ENCODE assay signal across 1 cellular context in the genomic region with DNA sequence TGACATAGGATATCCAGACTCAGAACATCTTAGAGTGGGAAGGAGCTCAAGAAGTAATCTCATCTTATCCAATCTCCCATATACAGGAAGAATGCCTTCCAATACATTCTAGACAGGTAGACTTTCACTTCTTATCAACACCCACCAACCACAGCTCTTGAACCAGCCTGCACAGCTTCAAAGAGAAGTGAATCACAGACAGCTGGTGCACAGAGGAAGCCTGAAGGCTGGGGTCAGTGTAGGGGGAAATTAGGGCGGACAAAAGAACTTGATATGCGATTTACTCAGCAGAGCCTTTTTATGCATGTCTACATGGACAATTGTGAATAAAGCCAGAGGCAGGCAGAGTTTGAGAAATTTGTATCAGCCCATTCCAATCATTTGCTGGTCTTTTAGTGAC.
TF ChIP-seq lines count a peak whose summit lies in the region.

No MANE protein-coding gene starts in this region.

TF ChIP-seq in HepG2, 621 proteins besides CTCF, POLR2A, EP300 and RAD21 (continued from another document):
- TF ChIP-seq, protein P1, sequence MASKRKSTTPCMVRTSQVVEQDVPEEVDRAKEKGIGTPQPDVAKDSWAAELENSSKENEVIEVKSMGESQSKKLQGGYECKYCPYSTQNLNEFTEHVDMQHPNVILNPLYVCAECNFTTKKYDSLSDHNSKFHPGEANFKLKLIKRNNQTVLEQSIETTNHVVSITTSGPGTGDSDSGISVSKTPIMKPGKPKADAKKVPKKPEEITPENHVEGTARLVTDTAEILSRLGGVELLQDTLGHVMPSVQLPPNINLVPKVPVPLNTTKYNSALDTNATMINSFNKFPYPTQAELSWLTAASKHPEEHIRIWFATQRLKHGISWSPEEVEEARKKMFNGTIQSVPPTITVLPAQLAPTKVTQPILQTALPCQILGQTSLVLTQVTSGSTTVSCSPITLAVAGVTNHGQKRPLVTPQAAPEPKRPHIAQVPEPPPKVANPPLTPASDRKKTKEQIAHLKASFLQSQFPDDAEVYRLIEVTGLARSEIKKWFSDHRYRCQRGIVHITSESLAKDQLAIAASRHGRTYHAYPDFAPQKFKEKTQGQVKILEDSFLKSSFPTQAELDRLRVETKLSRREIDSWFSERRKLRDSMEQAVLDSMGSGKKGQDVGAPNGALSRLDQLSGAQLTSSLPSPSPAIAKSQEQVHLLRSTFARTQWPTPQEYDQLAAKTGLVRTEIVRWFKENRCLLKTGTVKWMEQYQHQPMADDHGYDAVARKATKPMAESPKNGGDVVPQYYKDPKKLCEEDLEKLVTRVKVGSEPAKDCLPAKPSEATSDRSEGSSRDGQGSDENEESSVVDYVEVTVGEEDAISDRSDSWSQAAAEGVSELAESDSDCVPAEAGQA (IDR thresholded peaks at IDR 0.05; ENCODE audit: low read depth) = no peak
- TF ChIP-seq, protein P1 (CRISPR knock-in tag; IDR thresholded peaks at IDR 0.05; ENCODE audit: borderline replicate concordance) = no peak
- TF ChIP-seq ZNF510 (CRISPR knock-in tag; IDR thresholded peaks at IDR 0.05; ENCODE audit: low read depth) (no peak), SATB2 (CRISPR knock-in tag; IDR thresholded peaks at IDR 0.05) (no peak), CENPT (CRISPR knock-in tag; IDR thresholded peaks at IDR 0.05; ENCODE audit: low read depth) (no peak), SKI (IDR thresholded peaks at IDR 0.05; ENCODE audit: partially characterized antibody) (no peak), NCOA1 (CRISPR knock-in tag; IDR thresholded peaks at IDR 0.05) (no peak), SAP130 (CRISPR knock-in tag; IDR thresholded peaks at IDR 0.05; ENCODE audit: low read depth) (no peak), ZBTB38 (CRISPR knock-in tag; IDR thresholded peaks at IDR 0.05) (no peak)
- TF ChIP-seq, protein P2, sequence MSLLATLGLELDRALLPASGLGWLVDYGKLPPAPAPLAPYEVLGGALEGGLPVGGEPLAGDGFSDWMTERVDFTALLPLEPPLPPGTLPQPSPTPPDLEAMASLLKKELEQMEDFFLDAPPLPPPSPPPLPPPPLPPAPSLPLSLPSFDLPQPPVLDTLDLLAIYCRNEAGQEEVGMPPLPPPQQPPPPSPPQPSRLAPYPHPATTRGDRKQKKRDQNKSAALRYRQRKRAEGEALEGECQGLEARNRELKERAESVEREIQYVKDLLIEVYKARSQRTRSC (CRISPR knock-in tag; IDR thresholded peaks at IDR 0.05; ENCODE audit: low read depth) = no peak
- TF ChIP-seq, protein P3, sequence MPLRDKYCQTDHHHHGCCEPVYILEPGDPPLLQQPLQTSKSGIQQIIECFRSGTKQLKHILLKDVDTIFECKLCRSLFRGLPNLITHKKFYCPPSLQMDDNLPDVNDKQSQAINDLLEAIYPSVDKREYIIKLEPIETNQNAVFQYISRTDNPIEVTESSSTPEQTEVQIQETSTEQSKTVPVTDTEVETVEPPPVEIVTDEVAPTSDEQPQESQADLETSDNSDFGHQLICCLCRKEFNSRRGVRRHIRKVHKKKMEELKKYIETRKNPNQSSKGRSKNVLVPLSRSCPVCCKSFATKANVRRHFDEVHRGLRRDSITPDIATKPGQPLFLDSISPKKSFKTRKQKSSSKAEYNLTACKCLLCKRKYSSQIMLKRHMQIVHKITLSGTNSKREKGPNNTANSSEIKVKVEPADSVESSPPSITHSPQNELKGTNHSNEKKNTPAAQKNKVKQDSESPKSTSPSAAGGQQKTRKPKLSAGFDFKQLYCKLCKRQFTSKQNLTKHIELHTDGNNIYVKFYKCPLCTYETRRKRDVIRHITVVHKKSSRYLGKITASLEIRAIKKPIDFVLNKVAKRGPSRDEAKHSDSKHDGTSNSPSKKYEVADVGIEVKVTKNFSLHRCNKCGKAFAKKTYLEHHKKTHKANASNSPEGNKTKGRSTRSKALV (CRISPR knock-in tag; IDR thresholded peaks at IDR 0.05) = no peak
- TF ChIP-seq, protein P4, sequence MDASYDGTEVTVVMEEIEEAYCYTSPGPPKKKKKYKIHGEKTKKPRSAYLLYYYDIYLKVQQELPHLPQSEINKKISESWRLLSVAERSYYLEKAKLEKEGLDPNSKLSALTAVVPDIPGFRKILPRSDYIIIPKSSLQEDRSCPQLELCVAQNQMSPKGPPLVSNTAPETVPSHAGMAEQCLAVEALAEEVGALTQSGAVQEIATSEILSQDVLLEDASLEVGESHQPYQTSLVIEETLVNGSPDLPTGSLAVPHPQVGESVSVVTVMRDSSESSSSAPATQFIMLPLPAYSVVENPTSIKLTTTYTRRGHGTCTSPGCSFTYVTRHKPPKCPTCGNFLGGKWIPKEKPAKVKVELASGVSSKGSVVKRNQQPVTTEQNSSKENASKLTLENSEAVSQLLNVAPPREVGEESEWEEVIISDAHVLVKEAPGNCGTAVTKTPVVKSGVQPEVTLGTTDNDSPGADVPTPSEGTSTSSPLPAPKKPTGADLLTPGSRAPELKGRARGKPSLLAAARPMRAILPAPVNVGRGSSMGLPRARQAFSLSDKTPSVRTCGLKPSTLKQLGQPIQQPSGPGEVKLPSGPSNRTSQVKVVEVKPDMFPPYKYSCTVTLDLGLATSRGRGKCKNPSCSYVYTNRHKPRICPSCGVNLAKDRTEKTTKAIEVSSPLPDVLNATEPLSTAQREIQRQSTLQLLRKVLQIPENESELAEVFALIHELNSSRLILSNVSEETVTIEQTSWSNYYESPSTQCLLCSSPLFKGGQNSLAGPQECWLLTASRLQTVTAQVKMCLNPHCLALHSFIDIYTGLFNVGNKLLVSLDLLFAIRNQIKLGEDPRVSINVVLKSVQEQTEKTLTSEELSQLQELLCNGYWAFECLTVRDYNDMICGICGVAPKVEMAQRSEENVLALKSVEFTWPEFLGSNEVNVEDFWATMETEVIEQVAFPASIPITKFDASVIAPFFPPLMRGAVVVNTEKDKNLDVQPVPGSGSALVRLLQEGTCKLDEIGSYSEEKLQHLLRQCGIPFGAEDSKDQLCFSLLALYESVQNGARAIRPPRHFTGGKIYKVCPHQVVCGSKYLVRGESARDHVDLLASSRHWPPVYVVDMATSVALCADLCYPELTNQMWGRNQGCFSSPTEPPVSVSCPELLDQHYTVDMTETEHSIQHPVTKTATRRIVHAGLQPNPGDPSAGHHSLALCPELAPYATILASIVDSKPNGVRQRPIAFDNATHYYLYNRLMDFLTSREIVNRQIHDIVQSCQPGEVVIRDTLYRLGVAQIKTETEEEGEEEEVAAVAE (CRISPR knock-in tag; IDR thresholded peaks at IDR 0.05; ENCODE audit: borderline replicate concordance) = no peak
